In genomic region chr9:80197661-80198060, GRCh38 we compare ENCODE assay signal across 17 cellular contexts.
DNase-seq lines count a peak whose midpoint lies in the region; ATAC-seq, FAIRE-seq and TF ChIP-seq lines count a peak whose summit lies in the region.
"Had no signal": no experiment of that assay in that cellular context is flagged by ENCODE, and none has a peak within 500 bp of the region (broad histone marks: within the 10 kb centered on the region; RNA-seq: fewer than 3 reads in every experiment).

No MANE protein-coding gene starts in this region.

- H3K27me3 ChIP-seq in right atrium auricular region: no peaks in the 10 kb centered on the region

- no peaks in the 10 kb centered on the region for H3K4me1 ChIP-seq in right atrium auricular region

- H3K4me3 ChIP-seq in fibroblast of the aortic adventitia (ENCODE audit: low read depth, low read length): no peak overlapping the region
- no peak overlapping the region for H3K4me3 ChIP-seq in right atrium auricular region

- DNase-seq in H54 (ENCODE audit: insufficient read length, low spot score) (no peak), astrocyte of the hippocampus (ENCODE audit: low read depth, low spot score) (peak; percentile 29), fibroblast of the aortic adventitia (ENCODE audit: low read depth) (peak; percentile 41), stromal cell of bone marrow (ENCODE audit: low read depth) (peak; percentile 14), right atrium auricular region (ENCODE audit: low spot score) (no peak)
- DNase-seq in effector memory CD8-positive, alpha-beta T cell: no peak
- DNase-seq: CD8-positive, alpha-beta T cell; DND-41; NCI-H1105 treated with DMSO at 0.1 percent for 48 hours; NCI-H187 treated with DMSO at 0.1 percent for 48 hours; NCI-H2171 treated with DMSO at 0.1 percent for 48 hours; NCI-H510A treated with DMSO at 0.1 percent for 48 hours; SHP77 treated with DMSO at 0.1 percent for 48 hours had no signal

- no peaks in the 10 kb centered on the region for H3K9me3 ChIP-seq in right atrium auricular region

- TF ChIP-seq CTCF in fibroblast of the aortic adventitia (IDR thresholded peaks at IDR 0.05; ENCODE audit: insufficient read depth, low read length) (no peak), right atrium auricular region (IDR thresholded peaks at IDR 0.05) (no peak)

- H3K36me3 ChIP-seq in right atrium auricular region: no peaks in the 10 kb centered on the region

- no peak overlapping the region for H3K27ac Mint-ChIP-seq in effector memory CD8-positive, alpha-beta T cell
- H3K27ac Mint-ChIP-seq: CD8-positive, alpha-beta T cell had no signal

- no peaks in the 10 kb centered on the region for H3K27me3 Mint-ChIP-seq in effector memory CD8-positive, alpha-beta T cell

- H3K9me3 Mint-ChIP-seq in effector memory CD8-positive, alpha-beta T cell: peaks cover 0 to 2% of the 10 kb centered on the region in 2 donors

- H3K4me3 Mint-ChIP-seq in effector memory CD8-positive, alpha-beta T cell: no peak overlapping the region
- H3K4me3 Mint-ChIP-seq: CD8-positive, alpha-beta T cell had no signal

- H3K27ac ChIP-seq in right atrium auricular region: no peak overlapping the region

- H3K36me3 Mint-ChIP-seq in effector memory CD8-positive, alpha-beta T cell (ENCODE audit: insufficient read depth): no peaks in the 10 kb centered on the region
- H3K36me3 Mint-ChIP-seq: CD8-positive, alpha-beta T cell had no signal

- ATAC-seq in GM19324 (IDR thresholded peaks at IDR 0.05; ENCODE audit: low FRiP score, unreplicated experiment): no peak
- ATAC-seq in effector memory CD8-positive, alpha-beta T cell (replicated peaks): no peak
- ATAC-seq: CD8-positive, alpha-beta T cell; HepG2 had no signal

- no peak for TF ChIP-seq POLR2A in H54 (IDR thresholded peaks at IDR 0.05; ENCODE audit: low read depth, low read length)

- FAIRE-seq in H54 (lab: Jason Lieb, UNC): peak; percentile 65
- FAIRE-seq: D721Med, H1, HepG2 had no signal

- H3K4me1 Mint-ChIP-seq in effector memory CD8-positive, alpha-beta T cell (ENCODE audit: low read depth in 2 of 2): no peaks in the 10 kb centered on the region

Comparison
In these comparisons a context has a peak if more than half of its experiments do, and no peak if none do; other contexts are left out.
1. DNase-seq: peak in astrocyte of the hippocampus (single experiment), fibroblast of the aortic adventitia (single experiment) and stromal cell of bone marrow (single experiment); none in H54 (single experiment), right atrium auricular region (single experiment) and effector memory CD8-positive, alpha-beta T cell (0 of 3).